Comparison of ENCODE assay signal across 20 cellular contexts in the genomic region with DNA sequence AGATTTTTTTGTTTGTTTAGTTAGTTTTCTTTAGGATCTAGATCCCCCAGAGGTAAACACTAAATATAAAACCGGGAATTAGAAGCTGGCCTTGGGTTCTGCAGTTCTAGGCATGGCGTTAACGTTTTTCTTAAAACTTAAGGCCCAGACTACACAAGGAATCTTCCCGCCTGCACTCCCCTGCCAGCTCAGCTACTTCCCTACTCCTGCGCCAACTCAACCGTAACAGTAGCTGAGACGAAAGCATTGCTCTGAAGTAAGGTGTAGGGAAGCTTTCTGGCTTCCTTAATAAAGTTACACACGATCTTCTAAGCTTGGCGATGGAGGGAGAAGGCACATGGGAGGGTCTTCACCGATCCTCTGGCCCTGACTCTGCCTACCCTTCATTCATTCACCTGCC. TPM values are rescaled to one million over a fixed set of nuclear protein-coding genes. Genes with fewer than 3 reads are reported as not detected.
DNase-seq lines count a peak whose midpoint lies in the region; ATAC-seq and TF ChIP-seq lines count a peak whose summit lies in the region.
"Had no signal": no experiment of that assay in that cellular context is flagged by ENCODE, and none has a peak within 500 bp of the region (broad histone marks: within the 10 kb centered on the region; RNA-seq: fewer than 3 reads in every experiment).

No MANE protein-coding gene starts in this region.

- H3K27ac ChIP-seq in cingulate gyrus (ENCODE audit: low read depth, low read length) = peak overlapping the region; percentile 66
- H3K27ac ChIP-seq: GM23248, HL-60, KMS-11 had no signal

- H3K4me3 Mint-ChIP-seq in nephron progenitor cell = no peak overlapping the region
- H3K4me3 Mint-ChIP-seq in activated naive CD8-positive, alpha-beta T cell treated with anti-CD3 and anti-CD28 coated beads, Interleukin-2, amount 50 U/mL, for 24 hours = no peak overlapping the region
- H3K4me3 Mint-ChIP-seq: CD14-positive monocyte had no signal

- DNase-seq in NCI-H2171 treated with DMSO at 0.1 percent for 48 hours (lab: John Stamatoyannopoulos, UW) = peak; percentile 9
- no peak for DNase-seq in NCI-H2171 (lab: John Stamatoyannopoulos, UW)
- peak; percentile 11 for DNase-seq in nephron progenitor cell
- no peak for DNase-seq in Ammon's horn (ENCODE audit: low spot score)
- DNase-seq in HT-29 (ENCODE audit: low spot score) = no peak
- no peak for DNase-seq in NCI-H1105 treated with DMSO at 0.1 percent for 48 hours (lab: John Stamatoyannopoulos, UW)
- DNase-seq in activated naive CD8-positive, alpha-beta T cell treated with anti-CD3 and anti-CD28 coated beads, Interleukin-2, amount 50 U/mL, for 24 hours = no peak
- DNase-seq: COR-L47, GDM1, GM23248, NCI-H1105, NCI-H1930, NCI-H2227 treated with DMSO at 0.1 percent for 48 hours, NCI-H524 treated with DMSO at 0.1 percent for 48 hours, OCI-M1, RPMI8226 had no signal

- peak overlapping the region; percentile 23 for H3K27ac Mint-ChIP-seq in nephron progenitor cell
- no peak overlapping the region for H3K27ac Mint-ChIP-seq in activated naive CD8-positive, alpha-beta T cell treated with anti-CD3 and anti-CD28 coated beads, Interleukin-2, amount 50 U/mL, for 24 hours

- ATAC-seq in activated naive CD8-positive, alpha-beta T cell treated with anti-CD3 and anti-CD28 coated beads, Interleukin-2, amount 50 U/mL, for 24 hours = no peak

- H3K36me3 Mint-ChIP-seq in nephron progenitor cell (ENCODE audit: low read depth) = no peaks in the 10 kb centered on the region
- no peaks in the 10 kb centered on the region for H3K36me3 Mint-ChIP-seq in activated naive CD8-positive, alpha-beta T cell treated with anti-CD3 and anti-CD28 coated beads, Interleukin-2, amount 50 U/mL, for 24 hours (ENCODE audit: low read depth)
- H3K36me3 Mint-ChIP-seq: CD14-positive monocyte had no signal

- H3K27me3 Mint-ChIP-seq in nephron progenitor cell (ENCODE audit: low read depth, poor library complexity) = peaks cover 2% of the 10 kb centered on the region
- H3K27me3 Mint-ChIP-seq in activated naive CD8-positive, alpha-beta T cell treated with anti-CD3 and anti-CD28 coated beads, Interleukin-2, amount 50 U/mL, for 24 hours = no peaks in the 10 kb centered on the region

- TF ChIP-seq CTCF in nephron progenitor cell (IDR thresholded peaks at IDR 0.05) = no peak

- H3K4me1 Mint-ChIP-seq in nephron progenitor cell = peaks cover 11% of the 10 kb centered on the region
- H3K4me1 Mint-ChIP-seq in activated naive CD8-positive, alpha-beta T cell treated with anti-CD3 and anti-CD28 coated beads, Interleukin-2, amount 50 U/mL, for 24 hours = no peaks in the 10 kb centered on the region
- H3K4me1 Mint-ChIP-seq: CD14-positive monocyte had no signal

- H3K9me3 Mint-ChIP-seq in nephron progenitor cell = no peaks in the 10 kb centered on the region
- no peaks in the 10 kb centered on the region for H3K9me3 Mint-ChIP-seq in activated naive CD8-positive, alpha-beta T cell treated with anti-CD3 and anti-CD28 coated beads, Interleukin-2, amount 50 U/mL, for 24 hours

RNA-seq across cellular contexts. Expression of a gene that starts 37.1 kb away (rescaled TPM):
- total RNA-seq in HT-29 (2014; rRNA removed; shearing (Covaris generic)) = not detected in 2 replicates

Comparison
In these comparisons a context has a peak if more than half of its experiments do, and no peak if none do; other contexts are left out.
1. DNase-seq: peak in NCI-H2171 treated with DMSO at 0.1 percent for 48 hours (single experiment) and nephron progenitor cell (single experiment); none in NCI-H2171 (single experiment), Ammon's horn (single experiment), HT-29 (single experiment), NCI-H1105 treated with DMSO at 0.1 percent for 48 hours (single experiment) and activated naive CD8-positive, alpha-beta T cell treated with anti-CD3 and anti-CD28 coated beads, Interleukin-2, amount 50 U/mL, for 24 hours (single experiment).